In the genomic region with DNA sequence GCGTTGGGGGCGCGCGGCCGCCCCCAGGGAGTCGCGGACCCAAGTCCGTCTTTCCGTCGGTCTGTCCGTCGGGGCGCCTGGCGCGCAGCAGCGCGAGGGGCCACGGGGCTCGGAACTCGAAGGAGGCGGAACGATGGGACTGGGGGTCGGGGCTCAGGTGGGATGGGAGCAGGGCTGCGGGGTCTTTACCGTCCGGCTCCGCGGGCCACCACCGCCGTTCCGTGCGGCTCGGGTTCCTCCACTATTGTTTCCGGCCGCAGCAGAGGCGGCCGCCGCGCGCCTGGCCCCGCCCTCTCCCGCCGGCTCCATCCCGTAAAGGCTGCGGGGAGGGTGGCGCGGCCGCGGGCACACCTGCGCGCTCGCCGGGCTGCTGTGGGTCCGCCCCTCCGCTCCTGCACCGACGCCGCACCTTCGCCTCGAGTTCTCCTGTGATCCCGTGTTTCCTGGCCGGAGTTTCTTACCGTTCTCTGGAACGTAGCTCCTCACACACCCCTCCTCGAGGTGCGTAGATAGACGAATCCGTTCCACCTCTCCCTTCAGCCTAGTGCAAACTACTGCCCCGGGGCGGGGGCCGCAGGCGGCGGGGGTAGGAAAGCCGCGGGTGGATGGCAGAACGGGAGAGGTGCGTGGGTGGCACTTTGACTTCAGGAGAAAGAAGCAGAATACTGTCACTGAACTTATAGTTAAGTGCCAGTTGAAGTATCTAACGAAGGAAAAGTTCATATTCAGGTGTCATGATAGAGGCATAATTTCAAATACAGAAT, we compare ENCODE assay signal across 8 cellular contexts. TPM values are rescaled to one million over a fixed set of nuclear protein-coding genes. Genes with fewer than 3 reads are reported as not detected.
DNase-seq lines count a peak whose midpoint lies in the region; ATAC-seq and TF ChIP-seq lines count a peak whose summit lies in the region.

C21orf91 (minus strand) TSS at position 243 of the 764 bp plus-strand sequence. CDS start 1,038 bp downstream, outside the sequence.

- peak within 1 kb of the TSS; percentile 84 for H3K4me3 ChIP-seq in OCI-LY1 (ENCODE audit: low read depth, low read length, poor library complexity, severe bottlenecking)
- H3K4me3 ChIP-seq in mucosa of descending colon = peak within 1 kb of the TSS; percentile 96

- H3K27me3 Mint-ChIP-seq in Calu3 (ENCODE audit: unreplicated experiment) = no peaks in the 10 kb centered on the region

- peak within 1 kb of the TSS; percentile 95 for H3K9ac ChIP-seq in OCI-LY1 (ENCODE audit: low read length)

- H3K36me3 Mint-ChIP-seq in Calu3 (ENCODE audit: insufficient read depth, unreplicated experiment) = peaks cover 21% of the 10 kb centered on the region

- H3F3A ChIP-seq in OCI-LY1 (ENCODE audit: insufficient read depth, low read length) = no peaks in the 10 kb centered on the region

- peak within 1 kb of the TSS; percentile 86 for H3K4me3 Mint-ChIP-seq in Calu3 (ENCODE audit: low read depth, unreplicated experiment)

- TF ChIP-seq CTCF in Calu3 (IDR thresholded peaks at IDR 0.05; ENCODE audit: unreplicated experiment) (no peak), OCI-LY1 (IDR thresholded peaks at IDR 0.05; ENCODE audit: low read length) (no peak), mucosa of descending colon (IDR thresholded peaks at IDR 0.05) (no peak)

- peaks cover 32% of the 10 kb centered on the region for H3K4me1 ChIP-seq in OCI-LY1 (ENCODE audit: insufficient read depth, low read length, severe bottlenecking)
- H3K4me1 ChIP-seq in mucosa of descending colon (ENCODE audit: low read depth) = peaks cover 10% of the 10 kb centered on the region

- peaks cover 24% of the 10 kb centered on the region for H3K79me2 ChIP-seq in OCI-LY1 (ENCODE audit: insufficient read depth, low read length)

- H2AFZ ChIP-seq in OCI-LY1 (ENCODE audit: low read length) = peak within 1 kb of the TSS; percentile 17

- peak within 1 kb of the TSS; percentile 100 for H3K4me2 ChIP-seq in OCI-LY1 (ENCODE audit: low read length)

- no peaks in the 10 kb centered on the region for H3K4me1 Mint-ChIP-seq in Calu3 (ENCODE audit: low read depth, unreplicated experiment)

- H3K36me3 ChIP-seq in OCI-LY1 (ENCODE audit: insufficient read depth, low read length) (peaks cover 23% of the 10 kb centered on the region), mucosa of descending colon (ENCODE audit: low read depth) (no peaks in the 10 kb centered on the region)

- H3K27ac ChIP-seq in OCI-LY1 (ENCODE audit: low read depth, low read length, poor library complexity, severe bottlenecking) = peak within 1 kb of the TSS; percentile 73

- H3K9me3 ChIP-seq in OCI-LY1 (ENCODE audit: low read length) = no peaks in the 10 kb centered on the region
- no peaks in the 10 kb centered on the region for H3K9me3 ChIP-seq in mucosa of descending colon

- CTCF ChIA-PET in Calu3 (lab: Charles Lee) = no interaction called here

- peak; percentile 81 for DNase-seq in Calu3
- DNase-seq in HUDEP-2 (lab: John Stamatoyannopoulos, UW; ENCODE audit: unreplicated experiment in 76 of 76) = peak; percentile 14 to 98 (median 90)
- peak; percentile 75 for DNase-seq in activated T-cell treated with anti-CD3 and anti-CD28 coated beads for 1 hour (ENCODE audit: low read depth)
- DNase-seq in epidermal melanocyte (ENCODE audit: insufficient read length, low spot score) = peak; percentile 94
- DNase-seq in mucosa of descending colon = peak; percentile 88 to 94 (median 94)
- peak; percentile 79 for DNase-seq in stimulated activated CD8-positive, alpha-beta memory T cell treated with anti-CD3 and anti-CD28 coated beads, Interleukin-4, amount 100 ng/mL, for 24 hours (ENCODE audit: low read depth)

- H4K20me1 ChIP-seq in OCI-LY1 (ENCODE audit: insufficient read depth, low read length) = no peaks in the 10 kb centered on the region

- peak; percentile 86 for ATAC-seq in GM21390 (IDR thresholded peaks at IDR 0.05; ENCODE audit: unreplicated experiment)
- ATAC-seq in mucosa of descending colon = peak; percentile 97

- peak within 1 kb of the TSS; percentile 100 for H3K27ac Mint-ChIP-seq in Calu3 (ENCODE audit: unreplicated experiment)

- H3K9me3 Mint-ChIP-seq in Calu3 (ENCODE audit: low read depth, unreplicated experiment) = no peaks in the 10 kb centered on the region

- H3K27me3 ChIP-seq in OCI-LY1 (ENCODE audit: insufficient read depth, low read length) = no peaks in the 10 kb centered on the region

- intact Hi-C loops in Calu3 (cut with micrococcal nuclease; ENCODE audit: unreplicated experiment) = loop anchor here (10.0 kb wide), 1 partner anchor 134 kb away; no protein-coding TSS in a partner anchor
- intact Hi-C loops in mucosa of descending colon (cut with DNase I, micrococcal nuclease) = no loop called here

- no TSS peak for BruUV-seq in Calu3 (replicated peaks; lab: Mats Ljungman, UMichigan)

- H3K9me2 ChIP-seq in OCI-LY1 (ENCODE audit: low read depth, low read length) = no peaks in the 10 kb centered on the region

RNA-seq across cellular contexts. Expression of gene C21orf91, which starts in this region (rescaled TPM):
- total RNA-seq in Calu3 (2022) (9.6 and 10.6 TPM in 2 replicates), mucosa of descending colon (10 to 100 TPM in 1 of 3 donors, 1 to 10 TPM in 2; 8.0 to 12.8 (median 8.0) TPM)

Comparison
In these comparisons a context has a peak if more than half of its experiments do, and no peak if none do; other contexts are left out.
1. Peak in every context shown above with its lines: DNase-seq, ATAC-seq, H3K4me3 ChIP-seq and H3K27ac ChIP-seq.